ENCODE assay signal across 1 cellular context in genomic region chr18:9848170-9848854, GRCh38.
TF ChIP-seq lines count a peak whose summit lies in the region.

No MANE protein-coding gene starts in this region.

TF ChIP-seq in K562, 482 proteins besides CTCF, POLR2A, EP300 and RAD21 (continued from another document):
- TF ChIP-seq ZNF398 (CRISPR knock-in tag; IDR thresholded peaks at IDR 0.05) = no peak
- no peak for TF ChIP-seq ZNF41 (CRISPR knock-in tag; conservative IDR thresholded peaks at IDR 0.05)
- TF ChIP-seq THRA (IDR thresholded peaks at IDR 0.05) = no peak
- no peak for TF ChIP-seq ZBTB34 (CRISPR knock-in tag; IDR thresholded peaks at IDR 0.05)
- no peak for TF ChIP-seq ZNF644 (tag; IDR thresholded peaks at IDR 0.05; ENCODE audit: low read depth)
